Comparison of ENCODE assay signal across 12 cellular contexts in genomic region chr7:44983742-44984477, GRCh38. TPM values are rescaled to one million over a fixed set of nuclear protein-coding genes. Genes with fewer than 3 reads are reported as not detected.
A peak's percentile ranks its signal among the peaks of the same experiment; 100 is the strongest.
DNase-seq lines count a peak whose midpoint lies in the region; ATAC-seq, FAIRE-seq and TF ChIP-seq lines count a peak whose summit lies in the region.
"Had no signal": no experiment of that assay in that cellular context is flagged by ENCODE, and none has a peak within 500 bp of the region (broad histone marks: within the 10 kb centered on the region; RNA-seq: fewer than 3 reads in every experiment).

No MANE protein-coding gene starts in this region.

- WGBS in transverse colon (ENCODE audit: low coverage in 1 of 2), 2 donors, result 72% methylated on average over 6 of the region's 6 CpGs; no CpG with 5 or more reads in 1 of the 2 donors

- CTCF ChIA-PET in Calu3 (lab: Charles Lee), result interaction anchor here (0.6 to 5.0 kb wide), 3 partner anchors 11 to 384 kb away, joined by 3 to 30 read pairs (median 3); partner anchors contain the start of gene CCM2

- peak overlapping the region; percentile 86 for H3K4me3 Mint-ChIP-seq in Calu3 (ENCODE audit: low read depth, unreplicated experiment)
- peak overlapping the region; percentile 94 for H3K4me3 Mint-ChIP-seq in astrocyte (ENCODE audit: unreplicated experiment)
- H3K4me3 Mint-ChIP-seq in nephron progenitor cell, result peak overlapping the region; percentile 97

- in situ Hi-C loops in transverse colon (cut with MboI; ENCODE audit: low pct_ligation_motif_present in 1 of 4, low pct_unique_long_range_greater_than_20kb in 1 of 4, low sequenced_read_pairs in 3 of 4), result no loop called here

- H2AFZ ChIP-seq in astrocyte (ENCODE audit: low read depth, low read length), result no peak overlapping the region

- H3K36me3 ChIP-seq in astrocyte (ENCODE audit: insufficient read depth, low read length) (peaks cover 31% of the 10 kb centered on the region), transverse colon (peaks cover 0 to 11% (median 0%) of the 10 kb centered on the region in 4 donors)

- no peak for DNase-seq in Calu3
- no peak for DNase-seq in LNCaP clone FGC (ENCODE audit: low read depth)
- DNase-seq in astrocyte (ENCODE audit: low read depth), result no peak
- DNase-seq in nephron progenitor cell, result no peak
- DNase-seq in mesenteric fat pad (ENCODE audit: low spot score), result no peak
- no peak for DNase-seq in transverse colon
- DNase-seq: left cardiac atrium; NCI-H1417; stimulated activated naive CD4-positive, alpha-beta T cell had no signal

- H4K20me1 ChIP-seq in astrocyte (ENCODE audit: insufficient read depth, low read length), result peaks cover 37% of the 10 kb centered on the region

- no peak for TF ChIP-seq EP300 in transverse colon (IDR thresholded peaks at IDR 0.05; ENCODE audit: low read depth)

- no peak for FAIRE-seq in astrocyte (lab: Jason Lieb, UNC)

- H3K9me3 ChIP-seq in astrocyte (ENCODE audit: insufficient read depth, low read depth, low read length), result no peaks in the 10 kb centered on the region
- no peaks in the 10 kb centered on the region for H3K9me3 ChIP-seq in transverse colon

- intact Hi-C loops in Calu3 (cut with micrococcal nuclease; ENCODE audit: unreplicated experiment), result no loop called here
- intact Hi-C loops in transverse colon (cut with DNase I; ENCODE audit: low total_unique reads), result no loop called here

- ATAC-seq in GM19023 (IDR thresholded peaks at IDR 0.05; ENCODE audit: unreplicated experiment) (no peak), GM18511 (IDR thresholded peaks at IDR 0.05; ENCODE audit: unreplicated experiment) (no peak)
- ATAC-seq: left cardiac atrium had no signal

- H3K4me1 Mint-ChIP-seq in Calu3 (ENCODE audit: low read depth, unreplicated experiment) (peaks cover 48% of the 10 kb centered on the region), astrocyte (ENCODE audit: low read depth, unreplicated experiment) (peaks cover 42% of the 10 kb centered on the region), nephron progenitor cell (peaks cover 37% of the 10 kb centered on the region)

- peaks cover 33% of the 10 kb centered on the region for H3K4me1 ChIP-seq in astrocyte (ENCODE audit: insufficient read depth, low read length)
- H3K4me1 ChIP-seq in transverse colon, result peaks cover 7 to 40% (median 22%) of the 10 kb centered on the region in 4 donors

- TF ChIP-seq CTCF in Calu3 (IDR thresholded peaks at IDR 0.05; ENCODE audit: unreplicated experiment), result no peak
- no peak for TF ChIP-seq CTCF in LNCaP clone FGC (IDR thresholded peaks at IDR 0.05; ENCODE audit: control insufficient read depth, extremely low read depth, insufficient read depth)
- TF ChIP-seq CTCF in astrocyte (IDR thresholded peaks at IDR 0.05; ENCODE audit: insufficient read depth, low read depth, low read length), result no peak
- TF ChIP-seq CTCF in nephron progenitor cell (IDR thresholded peaks at IDR 0.05), result no peak
- no peak for TF ChIP-seq CTCF in transverse colon (IDR thresholded peaks at IDR 0.05)

- H3K36me3 Mint-ChIP-seq in Calu3 (ENCODE audit: insufficient read depth, unreplicated experiment) (peaks cover 89% of the 10 kb centered on the region), astrocyte (ENCODE audit: low read depth, unreplicated experiment) (peaks cover 32% of the 10 kb centered on the region), nephron progenitor cell (ENCODE audit: low read depth) (peaks cover 41% of the 10 kb centered on the region)

- H3K27ac ChIP-seq in astrocyte (ENCODE audit: low read depth, low read length) (no peak overlapping the region), transverse colon (no peak overlapping the region)

- peaks cover 2% of the 10 kb centered on the region for H3K9me3 Mint-ChIP-seq in Calu3 (ENCODE audit: low read depth, unreplicated experiment)
- H3K9me3 Mint-ChIP-seq in astrocyte (ENCODE audit: unreplicated experiment), result no peaks in the 10 kb centered on the region
- no peaks in the 10 kb centered on the region for H3K9me3 Mint-ChIP-seq in nephron progenitor cell

- peak overlapping the region; percentile 93 for H3K9ac ChIP-seq in astrocyte (ENCODE audit: low read length)

- H3K4me2 ChIP-seq in astrocyte (ENCODE audit: low read length), result peak overlapping the region; percentile 91

- H3K27ac Mint-ChIP-seq in Calu3 (ENCODE audit: unreplicated experiment), result peak overlapping the region; percentile 98
- H3K27ac Mint-ChIP-seq in astrocyte (ENCODE audit: unreplicated experiment), result no peak overlapping the region
- H3K27ac Mint-ChIP-seq in nephron progenitor cell, result peak overlapping the region; percentile 85

- peaks cover 39% of the 10 kb centered on the region for H3K79me2 ChIP-seq in astrocyte (ENCODE audit: insufficient read depth, low read length)

- no peaks in the 10 kb centered on the region for H3K27me3 ChIP-seq in astrocyte (ENCODE audit: insufficient read depth, low read length)
- no peaks in the 10 kb centered on the region for H3K27me3 ChIP-seq in transverse colon

- H3K27me3 Mint-ChIP-seq in Calu3 (ENCODE audit: unreplicated experiment) (no peaks in the 10 kb centered on the region), astrocyte (ENCODE audit: low read depth, unreplicated experiment) (no peaks in the 10 kb centered on the region), nephron progenitor cell (ENCODE audit: low read depth, poor library complexity) (peaks cover 6% of the 10 kb centered on the region)

- H3K4me3 ChIP-seq in LNCaP clone FGC (ENCODE audit: low read depth, low read length), result peak overlapping the region; percentile 90
- H3K4me3 ChIP-seq in astrocyte (ENCODE audit: insufficient read depth, low read depth, low read length), result peak overlapping the region; percentile 93
- H3K4me3 ChIP-seq in transverse colon, result no peak overlapping the region

- no peak for TF ChIP-seq POLR2A in transverse colon (IDR thresholded peaks at IDR 0.05)

- BruUV-seq in Calu3 (replicated peaks; lab: Mats Ljungman, UMichigan), result no TSS peak

RNA-seq across cellular contexts. Expression of gene MYO1G, which starts 5.1 kb away (rescaled TPM):
- total RNA-seq in Calu3 (2022) (0.33 and 0.39 TPM in 2 replicates), astrocyte (0.11 and 0.19 TPM in 2 replicates), mesenteric fat pad (8.7 TPM), transverse colon (1 to 10 TPM; 2.5 to 8.3 (median 6.4) TPM)
- total RNA-seq: epithelial cell of proximal tubule had no signal

RNA-seq across cellular contexts. Expression of gene CCM2, which starts 16.1 kb away (rescaled TPM):
- total RNA-seq in Calu3 (2022) (59.8 and 62.9 TPM in 2 replicates), astrocyte (57.6 and 62.0 TPM in 2 replicates), mesenteric fat pad (53.2 TPM), transverse colon (10 to 100 TPM; 40.4 to 76.4 (median 47.8) TPM)

Comparison
In these comparisons a context has a peak if more than half of its experiments do, and no peak if none do; other contexts are left out.
1. H3K4me3 ChIP-seq: peak in LNCaP clone FGC (single experiment) and astrocyte (single experiment); none in transverse colon (0 of 4).
2. Peak in every context shown above with its lines, with median percentiles within 50 percentile points of each other: H3K4me3 Mint-ChIP-seq.